In the genomic region with DNA sequence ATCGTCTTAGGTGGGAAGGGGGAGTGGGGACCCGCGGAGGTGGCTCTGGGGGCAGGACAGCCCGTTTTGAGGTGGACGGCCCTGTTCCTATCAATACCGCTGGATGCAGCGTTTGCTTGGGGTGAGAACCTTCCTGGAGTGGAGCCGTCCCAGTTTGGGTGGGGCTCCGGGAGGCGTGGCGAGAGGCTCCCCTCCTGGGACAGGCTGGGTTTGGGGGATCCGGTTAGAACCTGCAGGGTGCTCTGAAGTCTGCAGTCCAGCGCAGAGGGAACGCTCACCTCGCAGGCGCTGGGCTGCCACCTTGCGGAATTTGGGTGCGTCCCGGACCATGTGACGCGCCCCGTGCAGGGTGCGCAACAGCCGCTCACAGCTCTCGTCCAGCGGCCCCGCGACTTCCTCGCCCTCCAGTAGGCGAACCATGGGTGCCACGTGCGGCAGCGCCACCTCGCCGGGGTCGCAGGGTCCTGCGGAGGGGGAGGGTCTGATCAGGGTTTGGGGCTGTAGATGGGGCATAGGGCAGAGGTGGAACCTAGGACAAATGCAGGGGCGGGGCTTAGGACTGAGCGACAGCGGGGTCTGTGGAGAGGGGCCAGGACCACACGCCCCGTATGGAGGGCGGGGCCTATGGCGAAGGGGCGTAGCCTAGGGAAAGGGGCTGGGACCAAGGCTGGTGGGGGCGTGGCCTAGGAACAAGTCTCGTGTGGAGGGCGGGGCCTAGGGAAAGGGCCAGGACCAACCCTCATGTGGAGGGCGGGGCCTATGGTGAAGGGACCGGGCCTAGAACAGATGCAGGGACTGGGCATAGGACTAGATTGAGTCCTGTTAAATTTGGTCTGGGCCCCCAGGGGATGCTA, we compare ENCODE assay signal across 1 cellular context.
A peak's percentile ranks its signal among the peaks of the same experiment; 100 is the strongest.
TF ChIP-seq lines count a peak whose summit lies in the region.

No MANE protein-coding gene starts in this region.

TF ChIP-seq in K562, 482 proteins besides CTCF, POLR2A, EP300 and RAD21 (continued from another document and continues in another):
- TF ChIP-seq ZNF764 (CRISPR knock-in tag; IDR thresholded peaks at IDR 0.05; ENCODE audit: low read depth) = no peak
- TF ChIP-seq CSDE1 (IDR thresholded peaks at IDR 0.05) = no peak
- TF ChIP-seq, protein P1, sequence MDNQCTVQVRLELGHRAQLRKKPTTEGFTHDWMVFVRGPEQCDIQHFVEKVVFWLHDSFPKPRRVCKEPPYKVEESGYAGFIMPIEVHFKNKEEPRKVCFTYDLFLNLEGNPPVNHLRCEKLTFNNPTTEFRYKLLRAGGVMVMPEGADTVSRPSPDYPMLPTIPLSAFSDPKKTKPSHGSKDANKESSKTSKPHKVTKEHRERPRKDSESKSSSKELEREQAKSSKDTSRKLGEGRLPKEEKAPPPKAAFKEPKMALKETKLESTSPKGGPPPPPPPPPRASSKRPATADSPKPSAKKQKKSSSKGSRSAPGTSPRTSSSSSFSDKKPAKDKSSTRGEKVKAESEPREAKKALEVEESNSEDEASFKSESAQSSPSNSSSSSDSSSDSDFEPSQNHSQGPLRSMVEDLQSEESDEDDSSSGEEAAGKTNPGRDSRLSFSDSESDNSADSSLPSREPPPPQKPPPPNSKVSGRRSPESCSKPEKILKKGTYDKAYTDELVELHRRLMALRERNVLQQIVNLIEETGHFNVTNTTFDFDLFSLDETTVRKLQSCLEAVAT (IDR thresholded peaks at IDR 0.05) = peak in 1 of 2 experiments; percentile 18; a peak in 1 of 4 replicates
- TF ChIP-seq STAG1 (CRISPR knock-in tag; IDR thresholded peaks at IDR 0.05; ENCODE audit: borderline replicate concordance) = no peak; the same call in 1 of the 2 replicates
- TF ChIP-seq, protein P2, sequence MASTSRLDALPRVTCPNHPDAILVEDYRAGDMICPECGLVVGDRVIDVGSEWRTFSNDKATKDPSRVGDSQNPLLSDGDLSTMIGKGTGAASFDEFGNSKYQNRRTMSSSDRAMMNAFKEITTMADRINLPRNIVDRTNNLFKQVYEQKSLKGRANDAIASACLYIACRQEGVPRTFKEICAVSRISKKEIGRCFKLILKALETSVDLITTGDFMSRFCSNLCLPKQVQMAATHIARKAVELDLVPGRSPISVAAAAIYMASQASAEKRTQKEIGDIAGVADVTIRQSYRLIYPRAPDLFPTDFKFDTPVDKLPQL (IDR thresholded peaks at IDR 0.05; ENCODE audit: extremely low read depth, insufficient read length) = no peak
- TF ChIP-seq ZFP1 (CRISPR knock-in tag; IDR thresholded peaks at IDR 0.05) = no peak
- TF ChIP-seq, protein P3, sequence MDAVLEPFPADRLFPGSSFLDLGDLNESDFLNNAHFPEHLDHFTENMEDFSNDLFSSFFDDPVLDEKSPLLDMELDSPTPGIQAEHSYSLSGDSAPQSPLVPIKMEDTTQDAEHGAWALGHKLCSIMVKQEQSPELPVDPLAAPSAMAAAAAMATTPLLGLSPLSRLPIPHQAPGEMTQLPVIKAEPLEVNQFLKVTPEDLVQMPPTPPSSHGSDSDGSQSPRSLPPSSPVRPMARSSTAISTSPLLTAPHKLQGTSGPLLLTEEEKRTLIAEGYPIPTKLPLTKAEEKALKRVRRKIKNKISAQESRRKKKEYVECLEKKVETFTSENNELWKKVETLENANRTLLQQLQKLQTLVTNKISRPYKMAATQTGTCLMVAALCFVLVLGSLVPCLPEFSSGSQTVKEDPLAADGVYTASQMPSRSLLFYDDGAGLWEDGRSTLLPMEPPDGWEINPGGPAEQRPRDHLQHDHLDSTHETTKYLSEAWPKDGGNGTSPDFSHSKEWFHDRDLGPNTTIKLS (IDR thresholded peaks at IDR 0.05; ENCODE audit: borderline replicate concordance, low read depth) = peak; percentile 90
- TF ChIP-seq, protein P4, sequence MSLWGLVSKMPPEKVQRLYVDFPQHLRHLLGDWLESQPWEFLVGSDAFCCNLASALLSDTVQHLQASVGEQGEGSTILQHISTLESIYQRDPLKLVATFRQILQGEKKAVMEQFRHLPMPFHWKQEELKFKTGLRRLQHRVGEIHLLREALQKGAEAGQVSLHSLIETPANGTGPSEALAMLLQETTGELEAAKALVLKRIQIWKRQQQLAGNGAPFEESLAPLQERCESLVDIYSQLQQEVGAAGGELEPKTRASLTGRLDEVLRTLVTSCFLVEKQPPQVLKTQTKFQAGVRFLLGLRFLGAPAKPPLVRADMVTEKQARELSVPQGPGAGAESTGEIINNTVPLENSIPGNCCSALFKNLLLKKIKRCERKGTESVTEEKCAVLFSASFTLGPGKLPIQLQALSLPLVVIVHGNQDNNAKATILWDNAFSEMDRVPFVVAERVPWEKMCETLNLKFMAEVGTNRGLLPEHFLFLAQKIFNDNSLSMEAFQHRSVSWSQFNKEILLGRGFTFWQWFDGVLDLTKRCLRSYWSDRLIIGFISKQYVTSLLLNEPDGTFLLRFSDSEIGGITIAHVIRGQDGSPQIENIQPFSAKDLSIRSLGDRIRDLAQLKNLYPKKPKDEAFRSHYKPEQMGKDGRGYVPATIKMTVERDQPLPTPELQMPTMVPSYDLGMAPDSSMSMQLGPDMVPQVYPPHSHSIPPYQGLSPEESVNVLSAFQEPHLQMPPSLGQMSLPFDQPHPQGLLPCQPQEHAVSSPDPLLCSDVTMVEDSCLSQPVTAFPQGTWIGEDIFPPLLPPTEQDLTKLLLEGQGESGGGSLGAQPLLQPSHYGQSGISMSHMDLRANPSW (CRISPR knock-in tag; IDR thresholded peaks at IDR 0.05) = peak; percentile 83; the same call in 1 of the 2 replicates
- TF ChIP-seq PHF21A (IDR thresholded peaks at IDR 0.05; ENCODE audit: borderline replicate concordance, low read depth) = peak; percentile 80; the same call in 1 of the 2 replicates
- 0 out of 2 replicates have a peak, but pooled peaks have one; percentile 57 for TF ChIP-seq NR2C2 (CRISPR knock-in tag; IDR thresholded peaks at IDR 0.05)
- TF ChIP-seq NR2C2 (tag; IDR thresholded peaks at IDR 0.05) = peak; percentile 77
- TF ChIP-seq, protein P5, sequence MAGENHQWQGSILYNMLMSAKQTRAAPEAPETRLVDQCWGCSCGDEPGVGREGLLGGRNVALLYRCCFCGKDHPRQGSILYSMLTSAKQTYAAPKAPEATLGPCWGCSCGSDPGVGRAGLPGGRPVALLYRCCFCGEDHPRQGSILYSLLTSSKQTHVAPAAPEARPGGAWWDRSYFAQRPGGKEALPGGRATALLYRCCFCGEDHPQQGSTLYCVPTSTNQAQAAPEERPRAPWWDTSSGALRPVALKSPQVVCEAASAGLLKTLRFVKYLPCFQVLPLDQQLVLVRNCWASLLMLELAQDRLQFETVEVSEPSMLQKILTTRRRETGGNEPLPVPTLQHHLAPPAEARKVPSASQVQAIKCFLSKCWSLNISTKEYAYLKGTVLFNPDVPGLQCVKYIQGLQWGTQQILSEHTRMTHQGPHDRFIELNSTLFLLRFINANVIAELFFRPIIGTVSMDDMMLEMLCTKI (IDR thresholded peaks at IDR 0.05; ENCODE audit: partially characterized antibody) = no peak
- TF ChIP-seq SMARCE1 (IDR thresholded peaks at IDR 0.05) = peak; percentile 53; the same call in 1 of the 2 replicates
- TF ChIP-seq, protein P6, sequence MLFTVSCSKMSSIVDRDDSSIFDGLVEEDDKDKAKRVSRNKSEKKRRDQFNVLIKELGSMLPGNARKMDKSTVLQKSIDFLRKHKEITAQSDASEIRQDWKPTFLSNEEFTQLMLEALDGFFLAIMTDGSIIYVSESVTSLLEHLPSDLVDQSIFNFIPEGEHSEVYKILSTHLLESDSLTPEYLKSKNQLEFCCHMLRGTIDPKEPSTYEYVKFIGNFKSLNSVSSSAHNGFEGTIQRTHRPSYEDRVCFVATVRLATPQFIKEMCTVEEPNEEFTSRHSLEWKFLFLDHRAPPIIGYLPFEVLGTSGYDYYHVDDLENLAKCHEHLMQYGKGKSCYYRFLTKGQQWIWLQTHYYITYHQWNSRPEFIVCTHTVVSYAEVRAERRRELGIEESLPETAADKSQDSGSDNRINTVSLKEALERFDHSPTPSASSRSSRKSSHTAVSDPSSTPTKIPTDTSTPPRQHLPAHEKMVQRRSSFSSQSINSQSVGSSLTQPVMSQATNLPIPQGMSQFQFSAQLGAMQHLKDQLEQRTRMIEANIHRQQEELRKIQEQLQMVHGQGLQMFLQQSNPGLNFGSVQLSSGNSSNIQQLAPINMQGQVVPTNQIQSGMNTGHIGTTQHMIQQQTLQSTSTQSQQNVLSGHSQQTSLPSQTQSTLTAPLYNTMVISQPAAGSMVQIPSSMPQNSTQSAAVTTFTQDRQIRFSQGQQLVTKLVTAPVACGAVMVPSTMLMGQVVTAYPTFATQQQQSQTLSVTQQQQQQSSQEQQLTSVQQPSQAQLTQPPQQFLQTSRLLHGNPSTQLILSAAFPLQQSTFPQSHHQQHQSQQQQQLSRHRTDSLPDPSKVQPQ (CRISPR knock-in tag; IDR thresholded peaks at IDR 0.05; ENCODE audit: borderline replicate concordance) = peak; percentile 77; the same call in 1 of the 2 replicates
- TF ChIP-seq, protein P7, sequence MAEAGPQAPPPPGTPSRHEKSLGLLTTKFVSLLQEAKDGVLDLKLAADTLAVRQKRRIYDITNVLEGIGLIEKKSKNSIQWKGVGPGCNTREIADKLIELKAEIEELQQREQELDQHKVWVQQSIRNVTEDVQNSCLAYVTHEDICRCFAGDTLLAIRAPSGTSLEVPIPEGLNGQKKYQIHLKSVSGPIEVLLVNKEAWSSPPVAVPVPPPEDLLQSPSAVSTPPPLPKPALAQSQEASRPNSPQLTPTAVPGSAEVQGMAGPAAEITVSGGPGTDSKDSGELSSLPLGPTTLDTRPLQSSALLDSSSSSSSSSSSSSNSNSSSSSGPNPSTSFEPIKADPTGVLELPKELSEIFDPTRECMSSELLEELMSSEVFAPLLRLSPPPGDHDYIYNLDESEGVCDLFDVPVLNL (CRISPR knock-in tag; IDR thresholded peaks at IDR 0.05; ENCODE audit: low read depth) = no peak
- TF ChIP-seq NFXL1 (CRISPR knock-in tag; IDR thresholded peaks at IDR 0.05) = 0 out of 2 replicates have a peak, but pooled peaks have one; percentile 8
- TF ChIP-seq, protein P8, sequence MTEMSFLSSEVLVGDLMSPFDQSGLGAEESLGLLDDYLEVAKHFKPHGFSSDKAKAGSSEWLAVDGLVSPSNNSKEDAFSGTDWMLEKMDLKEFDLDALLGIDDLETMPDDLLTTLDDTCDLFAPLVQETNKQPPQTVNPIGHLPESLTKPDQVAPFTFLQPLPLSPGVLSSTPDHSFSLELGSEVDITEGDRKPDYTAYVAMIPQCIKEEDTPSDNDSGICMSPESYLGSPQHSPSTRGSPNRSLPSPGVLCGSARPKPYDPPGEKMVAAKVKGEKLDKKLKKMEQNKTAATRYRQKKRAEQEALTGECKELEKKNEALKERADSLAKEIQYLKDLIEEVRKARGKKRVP (CRISPR knock-in tag; IDR thresholded peaks at IDR 0.05) = no peak
- TF ChIP-seq PHB2 (IDR thresholded peaks at IDR 0.05; ENCODE audit: low read depth) = no peak
- TF ChIP-seq COPS2 (conservative IDR thresholded peaks at IDR 0.05) = no peak
- TF ChIP-seq PHTF2 (CRISPR knock-in tag; IDR thresholded peaks at IDR 0.05) = no peak
- TF ChIP-seq JUN (IDR thresholded peaks at IDR 0.05; ENCODE audit: borderline replicate concordance, low read depth, low read length) = peak; percentile 45; the same call in 1 of the 2 replicates
- TF ChIP-seq JUN (CRISPR knock-in tag; IDR thresholded peaks at IDR 0.05; ENCODE audit: borderline replicate concordance) = no peak
- peak; percentile 67 for TF ChIP-seq SAP30 (IDR thresholded peaks at IDR 0.05; ENCODE audit: borderline replicate concordance, insufficient read depth, low read depth, low read length, poor library complexity, severe bottlenecking)
- no peak for TF ChIP-seq IFI16 (CRISPR knock-in tag; IDR thresholded peaks at IDR 0.05)
- TF ChIP-seq EWSR1 (IDR thresholded peaks at IDR 0.05; ENCODE audit: borderline replicate concordance, low read depth, partially characterized antibody) = no peak
- TF ChIP-seq RFX5 (IDR thresholded peaks at IDR 0.05; ENCODE audit: low read depth, low read length) = no peak
- TF ChIP-seq, protein P9, sequence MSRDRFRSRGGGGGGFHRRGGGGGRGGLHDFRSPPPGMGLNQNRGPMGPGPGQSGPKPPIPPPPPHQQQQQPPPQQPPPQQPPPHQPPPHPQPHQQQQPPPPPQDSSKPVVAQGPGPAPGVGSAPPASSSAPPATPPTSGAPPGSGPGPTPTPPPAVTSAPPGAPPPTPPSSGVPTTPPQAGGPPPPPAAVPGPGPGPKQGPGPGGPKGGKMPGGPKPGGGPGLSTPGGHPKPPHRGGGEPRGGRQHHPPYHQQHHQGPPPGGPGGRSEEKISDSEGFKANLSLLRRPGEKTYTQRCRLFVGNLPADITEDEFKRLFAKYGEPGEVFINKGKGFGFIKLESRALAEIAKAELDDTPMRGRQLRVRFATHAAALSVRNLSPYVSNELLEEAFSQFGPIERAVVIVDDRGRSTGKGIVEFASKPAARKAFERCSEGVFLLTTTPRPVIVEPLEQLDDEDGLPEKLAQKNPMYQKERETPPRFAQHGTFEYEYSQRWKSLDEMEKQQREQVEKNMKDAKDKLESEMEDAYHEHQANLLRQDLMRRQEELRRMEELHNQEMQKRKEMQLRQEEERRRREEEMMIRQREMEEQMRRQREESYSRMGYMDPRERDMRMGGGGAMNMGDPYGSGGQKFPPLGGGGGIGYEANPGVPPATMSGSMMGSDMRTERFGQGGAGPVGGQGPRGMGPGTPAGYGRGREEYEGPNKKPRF (IDR thresholded peaks at IDR 0.05; ENCODE audit: low read depth, low read length) = no peak
- no peak for TF ChIP-seq ZNF217 (CRISPR knock-in tag; IDR thresholded peaks at IDR 0.05)
- no peak; the same call in 1 of the 2 replicates for TF ChIP-seq ZNF274 (IDR thresholded peaks at IDR 0.05; ENCODE audit: borderline replicate concordance, low read depth, low read length)
- TF ChIP-seq, protein P10, sequence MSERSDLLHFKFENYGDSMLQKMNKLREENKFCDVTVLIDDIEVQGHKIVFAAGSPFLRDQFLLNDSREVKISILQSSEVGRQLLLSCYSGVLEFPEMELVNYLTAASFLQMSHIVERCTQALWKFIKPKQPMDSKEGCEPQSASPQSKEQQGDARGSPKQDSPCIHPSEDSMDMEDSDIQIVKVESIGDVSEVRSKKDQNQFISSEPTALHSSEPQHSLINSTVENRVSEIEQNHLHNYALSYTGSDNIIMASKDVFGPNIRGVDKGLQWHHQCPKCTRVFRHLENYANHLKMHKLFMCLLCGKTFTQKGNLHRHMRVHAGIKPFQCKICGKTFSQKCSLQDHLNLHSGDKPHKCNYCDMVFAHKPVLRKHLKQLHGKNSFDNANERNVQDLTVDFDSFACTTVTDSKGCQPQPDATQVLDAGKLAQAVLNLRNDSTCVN (CRISPR knock-in tag; IDR thresholded peaks at IDR 0.05) = 0 out of 2 replicates have a peak, but pooled peaks have one; percentile 77
- peak; percentile 94 for TF ChIP-seq BHLHE40 (IDR thresholded peaks at IDR 0.05; ENCODE audit: low read length)
- no peak; the same call in 1 of the 2 replicates for TF ChIP-seq MTA2 (IDR thresholded peaks at IDR 0.05; ENCODE audit: low read depth)
- no peak for TF ChIP-seq XRCC4 (IDR thresholded peaks at IDR 0.05; ENCODE audit: extremely low read depth, insufficient read depth, insufficient read length)
- TF ChIP-seq HDAC2 (IDR thresholded peaks at IDR 0.05) = peak; percentile 83
- TF ChIP-seq MAZ (CRISPR knock-in tag; conservative IDR thresholded peaks at IDR 0.05 in 1 of 2, IDR thresholded peaks at IDR 0.05 in 1 of 2) = peak; percentile 86 to 89
- no peak for TF ChIP-seq PURB (CRISPR knock-in tag; IDR thresholded peaks at IDR 0.05; ENCODE audit: low read depth)
- TF ChIP-seq ZSCAN29 (IDR thresholded peaks at IDR 0.05) = no peak
- peak; percentile 67 for TF ChIP-seq HCFC1 (IDR thresholded peaks at IDR 0.05; ENCODE audit: low read depth, low read length)
- TF ChIP-seq, protein P11, sequence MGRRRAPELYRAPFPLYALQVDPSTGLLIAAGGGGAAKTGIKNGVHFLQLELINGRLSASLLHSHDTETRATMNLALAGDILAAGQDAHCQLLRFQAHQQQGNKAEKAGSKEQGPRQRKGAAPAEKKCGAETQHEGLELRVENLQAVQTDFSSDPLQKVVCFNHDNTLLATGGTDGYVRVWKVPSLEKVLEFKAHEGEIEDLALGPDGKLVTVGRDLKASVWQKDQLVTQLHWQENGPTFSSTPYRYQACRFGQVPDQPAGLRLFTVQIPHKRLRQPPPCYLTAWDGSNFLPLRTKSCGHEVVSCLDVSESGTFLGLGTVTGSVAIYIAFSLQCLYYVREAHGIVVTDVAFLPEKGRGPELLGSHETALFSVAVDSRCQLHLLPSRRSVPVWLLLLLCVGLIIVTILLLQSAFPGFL (CRISPR knock-in tag; IDR thresholded peaks at IDR 0.05) = no peak
- no peak for TF ChIP-seq ZNF551 (CRISPR knock-in tag; IDR thresholded peaks at IDR 0.05)
